16 cellular contexts compared by ENCODE assay signal in the genomic region with DNA sequence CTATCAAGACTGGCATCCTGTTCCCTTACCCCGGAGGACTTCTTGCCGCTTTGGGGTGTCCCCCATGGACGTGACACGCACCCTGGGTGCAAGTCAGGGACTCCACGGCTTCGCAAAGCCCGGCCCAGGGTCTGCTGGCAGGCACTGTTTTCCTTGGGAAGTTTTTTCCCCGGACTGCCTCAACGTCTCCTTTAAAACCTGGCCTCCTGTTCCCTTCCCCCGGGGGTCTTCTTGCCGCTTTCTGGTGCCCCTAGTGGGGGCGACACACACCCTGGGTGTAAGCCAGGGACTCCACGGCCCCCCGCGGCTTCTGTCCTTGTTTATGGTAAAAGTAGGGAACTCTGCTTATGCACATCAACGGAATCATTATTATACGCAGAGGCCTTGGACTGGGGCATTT.
DNase-seq lines count a peak whose midpoint lies in the region; ATAC-seq and TF ChIP-seq lines count a peak whose summit lies in the region.
"Had no signal": no experiment of that assay in that cellular context is flagged by ENCODE, and none has a peak within 500 bp of the region (broad histone marks: within the 10 kb centered on the region; RNA-seq: fewer than 3 reads in every experiment).

No MANE protein-coding gene starts in this region.

- H3K4me1 ChIP-seq in right atrium auricular region (no peaks in the 10 kb centered on the region), heart right ventricle (no peaks in the 10 kb centered on the region)
- H3K4me1 ChIP-seq: A549; BLaER1 treated with 17β-estradiol and CSF1 and Interleukin-3, amounts not matched to agents 10 nM and 100 nM; Caco-2 had no signal

- no peak for ATAC-seq in heart right ventricle
- ATAC-seq: A549; CD8-positive, alpha-beta T cell had no signal

- intact Hi-C loops in heart right ventricle (cut with DNase I) = no loop called here

- H3K36me3 ChIP-seq in right atrium auricular region = no peaks in the 10 kb centered on the region
- H3K36me3 ChIP-seq in heart right ventricle = no peaks in the 10 kb centered on the region

- 91 to 96% methylated on average over 17 of the region's 17 CpGs for WGBS in heart right ventricle, 2 donors

- no peaks in the 10 kb centered on the region for H3K27me3 ChIP-seq in right atrium auricular region
- no peaks in the 10 kb centered on the region for H3K27me3 ChIP-seq in heart right ventricle
- H3K27me3 ChIP-seq: BLaER1 treated with 17β-estradiol and CSF1 and Interleukin-3, amounts not matched to agents 10 nM and 100 nM had no signal

- no peak overlapping the region for H3K4me3 ChIP-seq in right atrium auricular region
- no peak overlapping the region for H3K4me3 ChIP-seq in heart right ventricle
- H3K4me3 ChIP-seq: A549; BLaER1 treated with 17β-estradiol and CSF1 and Interleukin-3, amounts not matched to agents 10 nM and 100 nM had no signal

- peak; percentile 44 for DNase-seq in activated CD8-positive, alpha-beta memory T cell treated with anti-CD3 and anti-CD28 coated beads for 24 hours
- DNase-seq in activated CD8-positive, alpha-beta memory T cell treated with anti-CD3 and anti-CD28 coated beads, Interleukin-2, amount 50 U/mL, for 4 hours = no peak
- DNase-seq in right atrium auricular region (ENCODE audit: low spot score) (peak; percentile 16), heart right ventricle (no peak)
- no peak for DNase-seq in effector CD4-positive, alpha-beta T cell
- DNase-seq: AML-193; Caco-2; Calu3; CD4-positive, alpha-beta T cell; CD8-positive, alpha-beta T cell; DMS79 treated with DMSO at 0.1 percent for 48 hours; GF-D8 had no signal

- H3K27ac ChIP-seq in right atrium auricular region (no peak overlapping the region), heart right ventricle (no peak overlapping the region)
- H3K27ac ChIP-seq: 22Rv1; A549; BLaER1 treated with 17β-estradiol and CSF1 and Interleukin-3, amounts not matched to agents 10 nM and 100 nM; C4-2B had no signal

- TF ChIP-seq CTCF in right atrium auricular region (IDR thresholded peaks at IDR 0.05) = no peak
- TF ChIP-seq CTCF in heart right ventricle (IDR thresholded peaks at IDR 0.05) = no peak

- H3K9me3 ChIP-seq in right atrium auricular region (no peaks in the 10 kb centered on the region), heart right ventricle (peaks cover 0 to 69% (median 0%) of the 10 kb centered on the region in 11 donors)
- H3K9me3 ChIP-seq: A549, Caco-2 had no signal

Comparison
In these comparisons a context has a peak if more than half of its experiments do, and no peak if none do; other contexts are left out.
1. DNase-seq: peak in activated CD8-positive, alpha-beta memory T cell treated with anti-CD3 and anti-CD28 coated beads for 24 hours (single experiment) and right atrium auricular region (single experiment); none in activated CD8-positive, alpha-beta memory T cell treated with anti-CD3 and anti-CD28 coated beads, Interleukin-2, amount 50 U/mL, for 4 hours (single experiment), heart right ventricle (0 of 2) and effector CD4-positive, alpha-beta T cell (single experiment).